1 cellular context compared by ENCODE assay signal in the genomic region with DNA sequence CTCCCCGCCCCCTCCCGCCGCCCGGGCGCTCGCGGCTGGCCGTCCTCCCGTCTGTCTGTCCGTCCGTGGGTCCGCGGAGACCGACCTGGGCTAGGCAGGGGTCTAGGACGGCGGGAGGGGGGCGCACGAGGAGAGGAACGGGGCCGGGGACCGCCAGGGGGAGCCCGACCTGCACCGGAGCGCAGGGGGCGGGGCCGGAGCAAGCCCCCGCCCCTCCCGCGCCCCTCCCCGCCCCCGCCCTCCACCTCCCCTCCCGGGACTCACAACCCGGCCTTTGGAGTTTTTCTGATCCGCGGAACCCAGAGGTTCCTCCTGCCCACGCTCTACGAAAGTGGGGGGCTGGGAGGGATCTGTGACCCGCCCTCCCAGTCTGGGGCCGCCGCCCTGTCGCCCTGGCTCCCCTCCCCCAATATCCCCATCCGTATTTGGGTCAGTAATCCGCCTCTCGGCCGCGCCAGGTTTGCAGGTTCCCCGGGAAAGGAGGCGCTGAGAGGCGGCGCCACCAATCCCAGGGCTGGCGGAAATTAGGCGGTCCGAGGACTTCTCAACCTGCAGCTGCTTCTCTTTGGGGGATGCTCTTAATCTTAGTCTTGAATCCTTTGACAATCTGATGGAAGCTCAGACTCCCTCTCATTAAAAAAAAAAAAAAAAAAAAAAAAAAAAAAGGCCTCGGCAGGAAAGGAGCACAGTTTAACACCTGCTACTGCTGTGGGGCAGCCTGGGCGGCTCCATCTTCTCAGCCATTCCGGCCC.
TF ChIP-seq lines count a peak whose summit lies in the region.

No MANE protein-coding gene starts in this region.

TF ChIP-seq in HEK293, 187 proteins besides CTCF, POLR2A, EP300 and RAD21 (continued from another document):
- TF ChIP-seq, protein P1, sequence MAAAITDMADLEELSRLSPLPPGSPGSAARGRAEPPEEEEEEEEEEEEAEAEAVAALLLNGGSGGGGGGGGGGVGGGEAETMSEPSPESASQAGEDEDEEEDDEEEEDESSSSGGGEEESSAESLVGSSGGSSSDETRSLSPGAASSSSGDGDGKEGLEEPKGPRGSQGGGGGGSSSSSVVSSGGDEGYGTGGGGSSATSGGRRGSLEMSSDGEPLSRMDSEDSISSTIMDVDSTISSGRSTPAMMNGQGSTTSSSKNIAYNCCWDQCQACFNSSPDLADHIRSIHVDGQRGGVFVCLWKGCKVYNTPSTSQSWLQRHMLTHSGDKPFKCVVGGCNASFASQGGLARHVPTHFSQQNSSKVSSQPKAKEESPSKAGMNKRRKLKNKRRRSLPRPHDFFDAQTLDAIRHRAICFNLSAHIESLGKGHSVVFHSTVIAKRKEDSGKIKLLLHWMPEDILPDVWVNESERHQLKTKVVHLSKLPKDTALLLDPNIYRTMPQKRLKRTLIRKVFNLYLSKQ (tag by site-specific recombination; IDR thresholded peaks at IDR 0.05; ENCODE audit: borderline replicate concordance), result no peak
- TF ChIP-seq ZNF19 (tag by site-specific recombination; IDR thresholded peaks at IDR 0.05; ENCODE audit: low read depth) (no peak), ZNF311 (tag by site-specific recombination; IDR thresholded peaks at IDR 0.05; ENCODE audit: borderline replicate concordance) (no peak), ZFHX2 (tag by site-specific recombination; conservative IDR thresholded peaks at IDR 0.05) (peak; percentile 61), ZNF37A (tag by site-specific recombination; IDR thresholded peaks at IDR 0.05) (no peak), ZIC2 (tag by site-specific recombination; IDR thresholded peaks at IDR 0.05) (no peak), KLF17 (tag by site-specific recombination; IDR thresholded peaks at IDR 0.05) (peak; percentile 69; the same call in 1 of the 2 replicates), ZNF221 (tag by site-specific recombination; IDR thresholded peaks at IDR 0.05; ENCODE audit: borderline replicate concordance) (no peak), SCRT1 (tag by site-specific recombination; IDR thresholded peaks at IDR 0.05; ENCODE audit: borderline replicate concordance) (no peak)
- TF ChIP-seq, protein P2, sequence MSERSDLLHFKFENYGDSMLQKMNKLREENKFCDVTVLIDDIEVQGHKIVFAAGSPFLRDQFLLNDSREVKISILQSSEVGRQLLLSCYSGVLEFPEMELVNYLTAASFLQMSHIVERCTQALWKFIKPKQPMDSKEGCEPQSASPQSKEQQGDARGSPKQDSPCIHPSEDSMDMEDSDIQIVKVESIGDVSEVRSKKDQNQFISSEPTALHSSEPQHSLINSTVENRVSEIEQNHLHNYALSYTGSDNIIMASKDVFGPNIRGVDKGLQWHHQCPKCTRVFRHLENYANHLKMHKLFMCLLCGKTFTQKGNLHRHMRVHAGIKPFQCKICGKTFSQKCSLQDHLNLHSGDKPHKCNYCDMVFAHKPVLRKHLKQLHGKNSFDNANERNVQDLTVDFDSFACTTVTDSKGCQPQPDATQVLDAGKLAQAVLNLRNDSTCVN (tag by site-specific recombination; optimal IDR thresholded peaks at IDR 0.05), result peak; percentile 26
- TF ChIP-seq, protein P3, sequence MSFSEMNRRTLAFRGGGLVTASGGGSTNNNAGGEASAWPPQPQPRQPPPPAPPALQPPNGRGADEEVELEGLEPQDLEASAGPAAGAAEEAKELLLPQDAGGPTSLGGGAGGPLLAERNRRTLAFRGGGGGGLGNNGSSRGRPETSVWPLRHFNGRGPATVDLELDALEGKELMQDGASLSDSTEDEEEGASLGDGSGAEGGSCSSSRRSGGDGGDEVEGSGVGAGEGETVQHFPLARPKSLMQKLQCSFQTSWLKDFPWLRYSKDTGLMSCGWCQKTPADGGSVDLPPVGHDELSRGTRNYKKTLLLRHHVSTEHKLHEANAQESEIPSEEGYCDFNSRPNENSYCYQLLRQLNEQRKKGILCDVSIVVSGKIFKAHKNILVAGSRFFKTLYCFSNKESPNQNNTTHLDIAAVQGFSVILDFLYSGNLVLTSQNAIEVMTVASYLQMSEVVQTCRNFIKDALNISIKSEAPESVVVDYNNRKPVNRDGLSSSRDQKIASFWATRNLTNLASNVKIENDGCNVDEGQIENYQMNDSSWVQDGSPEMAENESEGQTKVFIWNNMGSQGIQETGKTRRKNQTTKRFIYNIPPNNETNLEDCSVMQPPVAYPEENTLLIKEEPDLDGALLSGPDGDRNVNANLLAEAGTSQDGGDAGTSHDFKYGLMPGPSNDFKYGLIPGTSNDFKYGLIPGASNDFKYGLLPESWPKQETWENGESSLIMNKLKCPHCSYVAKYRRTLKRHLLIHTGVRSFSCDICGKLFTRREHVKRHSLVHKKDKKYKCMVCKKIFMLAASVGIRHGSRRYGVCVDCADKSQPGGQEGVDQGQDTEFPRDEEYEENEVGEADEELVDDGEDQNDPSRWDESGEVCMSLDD (tag by site-specific recombination; IDR thresholded peaks at IDR 0.05), result 0 out of 2 replicates have a peak, but pooled peaks have one; percentile 40
- TF ChIP-seq, protein P4, sequence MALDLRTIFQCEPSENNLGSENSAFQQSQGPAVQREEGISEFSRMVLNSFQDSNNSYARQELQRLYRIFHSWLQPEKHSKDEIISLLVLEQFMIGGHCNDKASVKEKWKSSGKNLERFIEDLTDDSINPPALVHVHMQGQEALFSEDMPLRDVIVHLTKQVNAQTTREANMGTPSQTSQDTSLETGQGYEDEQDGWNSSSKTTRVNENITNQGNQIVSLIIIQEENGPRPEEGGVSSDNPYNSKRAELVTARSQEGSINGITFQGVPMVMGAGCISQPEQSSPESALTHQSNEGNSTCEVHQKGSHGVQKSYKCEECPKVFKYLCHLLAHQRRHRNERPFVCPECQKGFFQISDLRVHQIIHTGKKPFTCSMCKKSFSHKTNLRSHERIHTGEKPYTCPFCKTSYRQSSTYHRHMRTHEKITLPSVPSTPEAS (tag by site-specific recombination; IDR thresholded peaks at IDR 0.05), result no peak
